Comparison of ENCODE assay signal across 8 cellular contexts in genomic region chr19:14080887-14081796, GRCh38. TPM values are rescaled to one million over a fixed set of nuclear protein-coding genes. Genes with fewer than 3 reads are reported as not detected.
DNase-seq lines count a peak whose midpoint lies in the region; ATAC-seq, FAIRE-seq and TF ChIP-seq lines count a peak whose summit lies in the region.

No MANE protein-coding gene starts in this region.

- no peaks in the 10 kb centered on the region for H3K9me2 ChIP-seq in SU-DHL-6 (replicated peaks; ENCODE audit: insufficient read depth, low read length)

- no peaks in the 10 kb centered on the region; the same call in 1 of the 2 replicates for H3F3A ChIP-seq in SU-DHL-6 (ENCODE audit: insufficient read depth)

- peaks cover 2% of the 10 kb centered on the region for H3K27me3 Mint-ChIP-seq in activated naive CD8-positive, alpha-beta T cell treated with anti-CD3 and anti-CD28 coated beads, Interleukin-2, amount 50 U/mL, for 24 hours

- H3K4me3 Mint-ChIP-seq in activated naive CD8-positive, alpha-beta T cell treated with anti-CD3 and anti-CD28 coated beads, Interleukin-2, amount 50 U/mL, for 24 hours: peak overlapping the region; percentile 93

- 0 to 1% methylated on average over 48 to 50 of the region's 50 CpGs for WGBS in pancreas, 2 donors

- peak overlapping the region; percentile 74 for H3K9ac ChIP-seq in SU-DHL-6 (ENCODE audit: low read length)

- H3K27ac ChIP-seq in SU-DHL-6 (ENCODE audit: low read depth, low read length) (peak overlapping the region; percentile 33; the same call in 1 of the 2 replicates), cardiac muscle cell (peak overlapping the region; percentile 74), pancreas (peak overlapping the region; percentile 81 to 96 (median 95)), tibial artery (peak overlapping the region; percentile 93 to 94)

- peak; percentile 96 to 100 (median 99) for DNase-seq in NCI-H1417 (lab: John Stamatoyannopoulos, UW)
- peak; percentile 99 for DNase-seq in activated naive CD8-positive, alpha-beta T cell treated with anti-CD3 and anti-CD28 coated beads, Interleukin-2, amount 50 U/mL, for 24 hours
- peak; percentile 99 to 100 for DNase-seq in cardiac muscle cell (ENCODE audit: low read depth in 1 of 2, low spot score in 1 of 2)
- peak; percentile 98 to 100 (median 100) for DNase-seq in pancreas
- peak; percentile 98 to 100 for DNase-seq in tibial artery

- peak overlapping the region; percentile 73 for H3K4me2 ChIP-seq in SU-DHL-6 (ENCODE audit: low read depth, low read length, poor library complexity, severe bottlenecking)

- FAIRE-seq in pancreas (lab: Jason Lieb, UNC): peak; percentile 98

- peak overlapping the region; percentile 94 for H3K27ac Mint-ChIP-seq in activated naive CD8-positive, alpha-beta T cell treated with anti-CD3 and anti-CD28 coated beads, Interleukin-2, amount 50 U/mL, for 24 hours

- H3K9me3 ChIP-seq in SU-DHL-6 (ENCODE audit: insufficient read depth, low read length): no peaks in the 10 kb centered on the region
- no peaks in the 10 kb centered on the region for H3K9me3 ChIP-seq in cardiac muscle cell (ENCODE audit: low read depth)
- no peaks in the 10 kb centered on the region for H3K9me3 ChIP-seq in pancreas
- no peaks in the 10 kb centered on the region for H3K9me3 ChIP-seq in tibial artery

- H3K36me3 ChIP-seq in SU-DHL-6 (ENCODE audit: low read length): no peaks in the 10 kb centered on the region
- H3K36me3 ChIP-seq in cardiac muscle cell: no peaks in the 10 kb centered on the region
- H3K36me3 ChIP-seq in pancreas: no peaks in the 10 kb centered on the region
- no peaks in the 10 kb centered on the region for H3K36me3 ChIP-seq in tibial artery

- H3K4me3 ChIP-seq in GM12875 (ENCODE audit: low read depth, low read length): peak overlapping the region; percentile 90
- H3K4me3 ChIP-seq in SU-DHL-6 (ENCODE audit: insufficient read depth, low read length, poor library complexity, severe bottlenecking): peak overlapping the region; percentile 82
- peak overlapping the region; percentile 69 for H3K4me3 ChIP-seq in cardiac muscle cell
- peak overlapping the region; percentile 55 to 84 (median 64) for H3K4me3 ChIP-seq in pancreas
- peak overlapping the region; percentile 66 to 86 for H3K4me3 ChIP-seq in tibial artery

- ATAC-seq in HG02763 (IDR thresholded peaks at IDR 0.05; ENCODE audit: unreplicated experiment) (peak; percentile 89), pancreas (peak; percentile 90 to 95 (median 92))
- peak; percentile 86 for ATAC-seq in activated naive CD8-positive, alpha-beta T cell treated with anti-CD3 and anti-CD28 coated beads, Interleukin-2, amount 50 U/mL, for 24 hours

- H3K4me1 ChIP-seq in cardiac muscle cell (ENCODE audit: low read depth) (peaks cover 9% of the 10 kb centered on the region), pancreas (peaks cover 0 to 14% (median 0%) of the 10 kb centered on the region in 3 donors), tibial artery (peaks cover 0 to 27% (median 20%) of the 10 kb centered on the region in 4 donors)

- TF ChIP-seq CTCF in GM12875 (IDR thresholded peaks at IDR 0.05; ENCODE audit: borderline replicate concordance, insufficient read depth, low read depth, low read length): no peak
- no peak for TF ChIP-seq CTCF in SU-DHL-6 (IDR thresholded peaks at IDR 0.05; ENCODE audit: insufficient read depth, low read length, poor library complexity, severe bottlenecking)
- TF ChIP-seq CTCF in cardiac muscle cell (IDR thresholded peaks at IDR 0.05; ENCODE audit: low read depth, low read length): no peak
- no peak for TF ChIP-seq CTCF in pancreas (IDR thresholded peaks at IDR 0.05)
- peak in 1 of 2 experiments; percentile 25 for TF ChIP-seq CTCF in tibial artery (IDR thresholded peaks at IDR 0.05)

- peak overlapping the region; percentile 89 for H2AFZ ChIP-seq in SU-DHL-6 (ENCODE audit: low read depth, low read length, severe bottlenecking)

- intact Hi-C loops in pancreas (cut with DNase I) (no loop called here), tibial artery (cut with DNase I; ENCODE audit: low total_unique reads) (loop anchor here (5.0 kb wide), 2 partner anchors 36 to 74 kb away; partner anchors contain the start of genes PRKACA and RFX1)

- H4K20me1 ChIP-seq in SU-DHL-6 (ENCODE audit: low read depth, low read length): no peaks in the 10 kb centered on the region

- H3K36me3 Mint-ChIP-seq in activated naive CD8-positive, alpha-beta T cell treated with anti-CD3 and anti-CD28 coated beads, Interleukin-2, amount 50 U/mL, for 24 hours (ENCODE audit: low read depth): peaks cover 2% of the 10 kb centered on the region

- H3K27me3 ChIP-seq in SU-DHL-6 (ENCODE audit: low read length) (no peaks in the 10 kb centered on the region), cardiac muscle cell (no peaks in the 10 kb centered on the region), pancreas (no peaks in the 10 kb centered on the region), tibial artery (no peaks in the 10 kb centered on the region)

- no peaks in the 10 kb centered on the region for H3K79me2 ChIP-seq in SU-DHL-6 (ENCODE audit: insufficient read depth, low read length)

- H3K4me1 Mint-ChIP-seq in activated naive CD8-positive, alpha-beta T cell treated with anti-CD3 and anti-CD28 coated beads, Interleukin-2, amount 50 U/mL, for 24 hours: peaks cover 25% of the 10 kb centered on the region

- H3K9me3 Mint-ChIP-seq in activated naive CD8-positive, alpha-beta T cell treated with anti-CD3 and anti-CD28 coated beads, Interleukin-2, amount 50 U/mL, for 24 hours: no peaks in the 10 kb centered on the region

RNA-seq across cellular contexts. Expression of gene C19orf67, which starts 4.4 kb away (rescaled TPM):
- 3.6 and 14.2 TPM in 2 replicates for total RNA-seq in cardiac muscle cell
- polyA plus RNA-seq in cardiac muscle cell: 4.1 and 7.5 TPM in 2 replicates
- not detected for total RNA-seq in pancreas
- not detected for polyA plus RNA-seq in pancreas

RNA-seq across cellular contexts. Expression of gene MISP3, which starts 8.6 kb away (rescaled TPM):
- total RNA-seq in cardiac muscle cell (16.0 and 19.4 TPM in 2 replicates), pancreas (1 to 10 TPM; 6.4 to 9.4 (median 7.4) TPM)
- polyA plus RNA-seq in cardiac muscle cell (23.2 and 25.6 TPM in 2 replicates), pancreas (10 to 100 TPM; 13.3 to 21.4 TPM)

RNA-seq across cellular contexts. Expression of gene SAMD1, which starts 9.4 kb away (rescaled TPM):
- total RNA-seq in cardiac muscle cell: 112 and 158 TPM in 2 replicates
- polyA plus RNA-seq in cardiac muscle cell: 130 and 136 TPM in 2 replicates
- total RNA-seq in pancreas: 10 to 100 TPM in 4 of 6 donors, 1 to 10 TPM in 2; 7.9 to 24.3 (median 15.1) TPM
- polyA plus RNA-seq in pancreas: 10 to 100 TPM; 17.2 TPM

RNA-seq across cellular contexts. Expression of gene PALM3, which starts 19.3 kb away (rescaled TPM):
- total RNA-seq in cardiac muscle cell (0.25 and 0.30 TPM in 2 replicates), pancreas (10 to 100 TPM in 5 of 6 donors, 1 to 10 TPM in 1; 5.6 to 21.2 (median 15.9) TPM)
- polyA plus RNA-seq in cardiac muscle cell (0.10 and 1.0 TPM in 2 replicates), pancreas (100 to 1,000 TPM in 1 of 2 donors, 10 to 100 TPM in 1; 61.9 to 155 TPM)

RNA-seq across cellular contexts. Expression of gene PRKACA, which starts 36.4 kb away (rescaled TPM):
- total RNA-seq in cardiac muscle cell: 95.2 and 126 TPM in 2 replicates
- polyA plus RNA-seq in cardiac muscle cell: 30.6 and 33.5 TPM in 2 replicates
- 10 to 100 TPM; 25.3 to 42.9 (median 35.5) TPM for total RNA-seq in pancreas
- 10 to 100 TPM; 27.5 to 28.2 TPM for polyA plus RNA-seq in pancreas

Comparison
In these comparisons a context has a peak if more than half of its experiments do, and no peak if none do; other contexts are left out.
1. Peak in every context shown above with its lines: DNase-seq, ATAC-seq, H3K4me3 ChIP-seq and H3K27ac ChIP-seq.
2. H3K27ac ChIP-seq: peak in every context shown above with its lines; median percentile 95 in pancreas; 94 in tibial artery; 74 in cardiac muscle cell; 33 in SU-DHL-6.